1 cellular context compared by ENCODE assay signal in the genomic region with DNA sequence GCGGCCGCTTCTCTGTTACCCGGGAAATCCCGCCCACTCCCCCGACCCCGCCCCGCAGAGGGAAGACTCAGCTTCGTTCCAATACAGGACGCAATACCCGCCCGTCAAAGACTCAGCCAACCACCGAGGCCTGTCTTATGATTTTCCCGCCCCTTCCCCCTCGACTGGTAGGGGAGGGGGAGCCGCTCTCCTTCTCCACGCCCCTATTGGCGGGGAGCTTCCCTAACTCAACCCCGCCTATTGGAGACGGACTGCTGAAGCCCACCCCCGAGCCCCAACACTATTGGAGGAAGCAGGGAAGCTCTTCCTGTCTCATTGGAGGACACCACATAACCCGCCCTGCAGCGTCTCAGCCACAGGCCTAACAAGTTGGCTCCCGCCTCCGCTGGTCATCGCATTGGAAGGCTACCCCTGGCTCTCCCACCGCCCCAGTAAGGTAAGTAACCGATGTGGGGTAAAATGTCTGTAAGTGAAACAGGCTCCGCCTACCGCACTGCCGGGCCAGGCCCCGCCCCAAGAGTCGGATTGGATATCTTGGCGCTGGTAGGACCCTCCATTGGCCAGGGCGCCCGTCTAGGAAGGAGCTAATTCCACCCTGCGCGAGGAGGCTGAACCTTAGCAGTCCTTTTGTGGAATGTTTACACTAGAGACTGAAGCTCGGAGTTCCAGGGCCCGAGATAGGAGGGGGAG.
TF ChIP-seq lines count a peak whose summit lies in the region.

A gene (minus strand): TSS at position 17 of the 690 bp plus-strand sequence. CDS start 21,315 bp downstream, outside the sequence.

TF ChIP-seq in HepG2, 621 proteins besides CTCF, POLR2A, EP300 and RAD21 (continued from another document and continues in another):
- TF ChIP-seq ZNF607 (CRISPR knock-in tag; IDR thresholded peaks at IDR 0.05; ENCODE audit: borderline replicate concordance), result no peak
- TF ChIP-seq ZNF839 (CRISPR knock-in tag; IDR thresholded peaks at IDR 0.05; ENCODE audit: borderline replicate concordance), result no peak
- no peak for TF ChIP-seq ZSCAN22 (CRISPR knock-in tag; IDR thresholded peaks at IDR 0.05)
- TF ChIP-seq YEATS4 (CRISPR knock-in tag; IDR thresholded peaks at IDR 0.05; ENCODE audit: borderline replicate concordance), result no peak
- TF ChIP-seq ZMAT3 (CRISPR knock-in tag; conservative IDR thresholded peaks at IDR 0.05), result no peak
- no peak for TF ChIP-seq ZNF570 (CRISPR knock-in tag; IDR thresholded peaks at IDR 0.05; ENCODE audit: borderline replicate concordance)
- TF ChIP-seq, protein P1, sequence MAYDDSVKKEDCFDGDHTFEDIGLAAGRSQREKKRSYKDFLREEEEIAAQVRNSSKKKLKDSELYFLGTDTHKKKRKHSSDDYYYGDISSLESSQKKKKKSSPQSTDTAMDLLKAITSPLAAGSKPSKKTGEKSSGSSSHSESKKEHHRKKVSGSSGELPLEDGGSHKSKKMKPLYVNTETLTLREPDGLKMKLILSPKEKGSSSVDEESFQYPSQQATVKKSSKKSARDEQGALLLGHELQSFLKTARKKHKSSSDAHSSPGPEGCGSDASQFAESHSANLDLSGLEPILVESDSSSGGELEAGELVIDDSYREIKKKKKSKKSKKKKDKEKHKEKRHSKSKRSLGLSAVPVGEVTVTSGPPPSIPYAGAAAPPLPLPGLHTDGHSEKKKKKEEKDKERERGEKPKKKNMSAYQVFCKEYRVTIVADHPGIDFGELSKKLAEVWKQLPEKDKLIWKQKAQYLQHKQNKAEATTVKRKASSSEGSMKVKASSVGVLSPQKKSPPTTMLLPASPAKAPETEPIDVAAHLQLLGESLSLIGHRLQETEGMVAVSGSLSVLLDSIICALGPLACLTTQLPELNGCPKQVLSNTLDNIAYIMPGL (CRISPR knock-in tag; IDR thresholded peaks at IDR 0.05; ENCODE audit: borderline replicate concordance in 1 of 2, low read depth in 1 of 2), result peak in 1 of 2 experiments; percentile 7; a peak in 1 of 4 replicates
- TF ChIP-seq SRF (IDR thresholded peaks at IDR 0.05; ENCODE audit: low read depth, low read length), result peak; percentile 91
- TF ChIP-seq SAFB2 (CRISPR knock-in tag; IDR thresholded peaks at IDR 0.05; ENCODE audit: borderline replicate concordance, low read depth), result peak; percentile 77; the same call in 1 of the 2 replicates
- TF ChIP-seq, protein P2, sequence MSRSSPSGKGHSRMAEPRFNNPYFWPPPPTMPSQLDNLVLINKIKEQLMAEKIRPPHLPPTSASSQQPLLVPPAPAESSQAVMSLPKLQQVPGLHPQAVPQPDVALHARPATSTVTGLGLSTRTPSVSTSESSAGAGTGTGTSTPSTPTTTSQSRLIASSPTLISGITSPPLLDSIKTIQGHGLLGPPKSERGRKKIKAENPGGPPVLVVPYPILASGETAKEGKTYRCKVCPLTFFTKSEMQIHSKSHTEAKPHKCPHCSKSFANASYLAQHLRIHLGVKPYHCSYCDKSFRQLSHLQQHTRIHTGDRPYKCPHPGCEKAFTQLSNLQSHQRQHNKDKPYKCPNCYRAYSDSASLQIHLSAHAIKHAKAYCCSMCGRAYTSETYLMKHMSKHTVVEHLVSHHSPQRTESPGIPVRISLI (CRISPR knock-in tag; IDR thresholded peaks at IDR 0.05; ENCODE audit: borderline replicate concordance), result no peak
- TF ChIP-seq, protein P3, sequence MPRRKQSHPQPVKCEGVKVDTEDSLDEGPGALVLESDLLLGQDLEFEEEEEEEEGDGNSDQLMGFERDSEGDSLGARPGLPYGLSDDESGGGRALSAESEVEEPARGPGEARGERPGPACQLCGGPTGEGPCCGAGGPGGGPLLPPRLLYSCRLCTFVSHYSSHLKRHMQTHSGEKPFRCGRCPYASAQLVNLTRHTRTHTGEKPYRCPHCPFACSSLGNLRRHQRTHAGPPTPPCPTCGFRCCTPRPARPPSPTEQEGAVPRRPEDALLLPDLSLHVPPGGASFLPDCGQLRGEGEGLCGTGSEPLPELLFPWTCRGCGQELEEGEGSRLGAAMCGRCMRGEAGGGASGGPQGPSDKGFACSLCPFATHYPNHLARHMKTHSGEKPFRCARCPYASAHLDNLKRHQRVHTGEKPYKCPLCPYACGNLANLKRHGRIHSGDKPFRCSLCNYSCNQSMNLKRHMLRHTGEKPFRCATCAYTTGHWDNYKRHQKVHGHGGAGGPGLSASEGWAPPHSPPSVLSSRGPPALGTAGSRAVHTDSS (CRISPR knock-in tag; conservative IDR thresholded peaks at IDR 0.05), result no peak
- TF ChIP-seq NFIB (CRISPR knock-in tag; IDR thresholded peaks at IDR 0.05; ENCODE audit: borderline replicate concordance), result no peak
- TF ChIP-seq, protein P4, sequence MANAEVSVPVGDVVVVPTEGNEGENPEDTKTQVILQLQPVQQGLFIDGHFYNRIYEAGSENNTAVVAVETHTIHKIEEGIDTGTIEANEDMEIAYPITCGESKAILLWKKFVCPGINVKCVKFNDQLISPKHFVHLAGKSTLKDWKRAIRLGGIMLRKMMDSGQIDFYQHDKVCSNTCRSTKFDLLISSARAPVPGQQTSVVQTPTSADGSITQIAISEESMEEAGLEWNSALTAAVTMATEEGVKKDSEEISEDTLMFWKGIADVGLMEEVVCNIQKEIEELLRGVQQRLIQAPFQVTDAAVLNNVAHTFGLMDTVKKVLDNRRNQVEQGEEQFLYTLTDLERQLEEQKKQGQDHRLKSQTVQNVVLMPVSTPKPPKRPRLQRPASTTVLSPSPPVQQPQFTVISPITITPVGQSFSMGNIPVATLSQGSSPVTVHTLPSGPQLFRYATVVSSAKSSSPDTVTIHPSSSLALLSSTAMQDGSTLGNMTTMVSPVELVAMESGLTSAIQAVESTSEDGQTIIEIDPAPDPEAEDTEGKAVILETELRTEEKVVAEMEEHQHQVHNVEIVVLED (CRISPR knock-in tag; IDR thresholded peaks at IDR 0.05; ENCODE audit: borderline replicate concordance), result 0 out of 2 replicates have a peak, but pooled peaks have one; percentile 10
- TF ChIP-seq FOXA1 (IDR thresholded peaks at IDR 0.05), result no peak
- TF ChIP-seq FOXA1 (CRISPR knock-in tag; IDR thresholded peaks at IDR 0.05), result peak; percentile 35; the same call in 1 of the 2 replicates
- no peak for TF ChIP-seq ZNF782 (CRISPR knock-in tag; IDR thresholded peaks at IDR 0.05; ENCODE audit: borderline replicate concordance)
- TF ChIP-seq GFI1 (CRISPR knock-in tag; IDR thresholded peaks at IDR 0.05; ENCODE audit: borderline replicate concordance), result peak; percentile 25; the same call in 1 of the 2 replicates
- TF ChIP-seq AHR (CRISPR knock-in tag; IDR thresholded peaks at IDR 0.05), result no peak
- peak; percentile 90 for TF ChIP-seq NFYC (CRISPR knock-in tag; IDR thresholded peaks at IDR 0.05)
- TF ChIP-seq GABPA (IDR thresholded peaks at IDR 0.05; ENCODE audit: low read depth, low read length), result no peak
- TF ChIP-seq GABPA (CRISPR knock-in tag; IDR thresholded peaks at IDR 0.05; ENCODE audit: low read depth), result peak; percentile 83
- TF ChIP-seq, protein P5, sequence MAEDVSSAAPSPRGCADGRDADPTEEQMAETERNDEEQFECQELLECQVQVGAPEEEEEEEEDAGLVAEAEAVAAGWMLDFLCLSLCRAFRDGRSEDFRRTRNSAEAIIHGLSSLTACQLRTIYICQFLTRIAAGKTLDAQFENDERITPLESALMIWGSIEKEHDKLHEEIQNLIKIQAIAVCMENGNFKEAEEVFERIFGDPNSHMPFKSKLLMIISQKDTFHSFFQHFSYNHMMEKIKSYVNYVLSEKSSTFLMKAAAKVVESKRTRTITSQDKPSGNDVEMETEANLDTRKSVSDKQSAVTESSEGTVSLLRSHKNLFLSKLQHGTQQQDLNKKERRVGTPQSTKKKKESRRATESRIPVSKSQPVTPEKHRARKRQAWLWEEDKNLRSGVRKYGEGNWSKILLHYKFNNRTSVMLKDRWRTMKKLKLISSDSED (CRISPR knock-in tag; IDR thresholded peaks at IDR 0.05), result no peak
- 0 out of 2 replicates have a peak, but pooled peaks have one; percentile 33 for TF ChIP-seq THYN1 (CRISPR knock-in tag; IDR thresholded peaks at IDR 0.05; ENCODE audit: borderline replicate concordance, low read depth)
- peak; percentile 12; the same call in 1 of the 2 replicates for TF ChIP-seq SIN3A (IDR thresholded peaks at IDR 0.05; ENCODE audit: borderline replicate concordance, low read depth, low read length)
- TF ChIP-seq, protein P6, sequence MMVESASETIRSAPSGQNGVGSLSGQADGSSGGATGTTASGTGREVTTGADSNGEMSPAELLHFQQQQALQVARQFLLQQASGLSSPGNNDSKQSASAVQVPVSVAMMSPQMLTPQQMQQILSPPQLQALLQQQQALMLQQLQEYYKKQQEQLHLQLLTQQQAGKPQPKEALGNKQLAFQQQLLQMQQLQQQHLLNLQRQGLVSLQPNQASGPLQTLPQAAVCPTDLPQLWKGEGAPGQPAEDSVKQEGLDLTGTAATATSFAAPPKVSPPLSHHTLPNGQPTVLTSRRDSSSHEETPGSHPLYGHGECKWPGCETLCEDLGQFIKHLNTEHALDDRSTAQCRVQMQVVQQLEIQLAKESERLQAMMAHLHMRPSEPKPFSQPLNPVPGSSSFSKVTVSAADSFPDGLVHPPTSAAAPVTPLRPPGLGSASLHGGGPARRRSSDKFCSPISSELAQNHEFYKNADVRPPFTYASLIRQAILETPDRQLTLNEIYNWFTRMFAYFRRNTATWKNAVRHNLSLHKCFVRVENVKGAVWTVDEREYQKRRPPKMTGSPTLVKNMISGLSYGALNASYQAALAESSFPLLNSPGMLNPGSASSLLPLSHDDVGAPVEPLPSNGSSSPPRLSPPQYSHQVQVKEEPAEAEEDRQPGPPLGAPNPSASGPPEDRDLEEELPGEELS (CRISPR knock-in tag; IDR thresholded peaks at IDR 0.05), result no peak; the same call in 1 of the 2 replicates
- peak; percentile 50 for TF ChIP-seq ZNF317 (CRISPR knock-in tag; IDR thresholded peaks at IDR 0.05)
- TF ChIP-seq PCBP1 (IDR thresholded peaks at IDR 0.05; ENCODE audit: borderline replicate concordance, low read depth, low read length), result peak; percentile 99
- TF ChIP-seq RFX5 (IDR thresholded peaks at IDR 0.05; ENCODE audit: low read depth, low read length), result no peak
- TF ChIP-seq, protein P7, sequence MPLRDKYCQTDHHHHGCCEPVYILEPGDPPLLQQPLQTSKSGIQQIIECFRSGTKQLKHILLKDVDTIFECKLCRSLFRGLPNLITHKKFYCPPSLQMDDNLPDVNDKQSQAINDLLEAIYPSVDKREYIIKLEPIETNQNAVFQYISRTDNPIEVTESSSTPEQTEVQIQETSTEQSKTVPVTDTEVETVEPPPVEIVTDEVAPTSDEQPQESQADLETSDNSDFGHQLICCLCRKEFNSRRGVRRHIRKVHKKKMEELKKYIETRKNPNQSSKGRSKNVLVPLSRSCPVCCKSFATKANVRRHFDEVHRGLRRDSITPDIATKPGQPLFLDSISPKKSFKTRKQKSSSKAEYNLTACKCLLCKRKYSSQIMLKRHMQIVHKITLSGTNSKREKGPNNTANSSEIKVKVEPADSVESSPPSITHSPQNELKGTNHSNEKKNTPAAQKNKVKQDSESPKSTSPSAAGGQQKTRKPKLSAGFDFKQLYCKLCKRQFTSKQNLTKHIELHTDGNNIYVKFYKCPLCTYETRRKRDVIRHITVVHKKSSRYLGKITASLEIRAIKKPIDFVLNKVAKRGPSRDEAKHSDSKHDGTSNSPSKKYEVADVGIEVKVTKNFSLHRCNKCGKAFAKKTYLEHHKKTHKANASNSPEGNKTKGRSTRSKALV (CRISPR knock-in tag; IDR thresholded peaks at IDR 0.05), result no peak
- TF ChIP-seq SYNCRIP (IDR thresholded peaks at IDR 0.05; ENCODE audit: insufficient read depth, low read depth, low read length), result no peak
- TF ChIP-seq SAP130 (CRISPR knock-in tag; IDR thresholded peaks at IDR 0.05; ENCODE audit: low read depth), result peak; percentile 39
- no peak for TF ChIP-seq ZNF761 (CRISPR knock-in tag; conservative IDR thresholded peaks at IDR 0.05)
- no peak for TF ChIP-seq ZNF547 (CRISPR knock-in tag; IDR thresholded peaks at IDR 0.05)
- TF ChIP-seq ZNF605 (CRISPR knock-in tag; IDR thresholded peaks at IDR 0.05), result 0 out of 2 replicates have a peak, but pooled peaks have one; percentile 13
- TF ChIP-seq, protein P8, sequence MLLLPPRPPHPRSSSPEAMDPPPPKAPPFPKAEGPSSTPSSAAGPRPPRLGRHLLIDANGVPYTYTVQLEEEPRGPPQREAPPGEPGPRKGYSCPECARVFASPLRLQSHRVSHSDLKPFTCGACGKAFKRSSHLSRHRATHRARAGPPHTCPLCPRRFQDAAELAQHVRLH (CRISPR knock-in tag; IDR thresholded peaks at IDR 0.05; ENCODE audit: borderline replicate concordance, low read depth), result 0 out of 2 replicates have a peak, but pooled peaks have one; percentile 17
- TF ChIP-seq HNRNPK (IDR thresholded peaks at IDR 0.05; ENCODE audit: low read depth, low read length, poor library complexity, severe bottlenecking), result peak; percentile 45
- TF ChIP-seq PHB2 (IDR thresholded peaks at IDR 0.05; ENCODE audit: partially characterized antibody), result no peak
- TF ChIP-seq, protein P9, sequence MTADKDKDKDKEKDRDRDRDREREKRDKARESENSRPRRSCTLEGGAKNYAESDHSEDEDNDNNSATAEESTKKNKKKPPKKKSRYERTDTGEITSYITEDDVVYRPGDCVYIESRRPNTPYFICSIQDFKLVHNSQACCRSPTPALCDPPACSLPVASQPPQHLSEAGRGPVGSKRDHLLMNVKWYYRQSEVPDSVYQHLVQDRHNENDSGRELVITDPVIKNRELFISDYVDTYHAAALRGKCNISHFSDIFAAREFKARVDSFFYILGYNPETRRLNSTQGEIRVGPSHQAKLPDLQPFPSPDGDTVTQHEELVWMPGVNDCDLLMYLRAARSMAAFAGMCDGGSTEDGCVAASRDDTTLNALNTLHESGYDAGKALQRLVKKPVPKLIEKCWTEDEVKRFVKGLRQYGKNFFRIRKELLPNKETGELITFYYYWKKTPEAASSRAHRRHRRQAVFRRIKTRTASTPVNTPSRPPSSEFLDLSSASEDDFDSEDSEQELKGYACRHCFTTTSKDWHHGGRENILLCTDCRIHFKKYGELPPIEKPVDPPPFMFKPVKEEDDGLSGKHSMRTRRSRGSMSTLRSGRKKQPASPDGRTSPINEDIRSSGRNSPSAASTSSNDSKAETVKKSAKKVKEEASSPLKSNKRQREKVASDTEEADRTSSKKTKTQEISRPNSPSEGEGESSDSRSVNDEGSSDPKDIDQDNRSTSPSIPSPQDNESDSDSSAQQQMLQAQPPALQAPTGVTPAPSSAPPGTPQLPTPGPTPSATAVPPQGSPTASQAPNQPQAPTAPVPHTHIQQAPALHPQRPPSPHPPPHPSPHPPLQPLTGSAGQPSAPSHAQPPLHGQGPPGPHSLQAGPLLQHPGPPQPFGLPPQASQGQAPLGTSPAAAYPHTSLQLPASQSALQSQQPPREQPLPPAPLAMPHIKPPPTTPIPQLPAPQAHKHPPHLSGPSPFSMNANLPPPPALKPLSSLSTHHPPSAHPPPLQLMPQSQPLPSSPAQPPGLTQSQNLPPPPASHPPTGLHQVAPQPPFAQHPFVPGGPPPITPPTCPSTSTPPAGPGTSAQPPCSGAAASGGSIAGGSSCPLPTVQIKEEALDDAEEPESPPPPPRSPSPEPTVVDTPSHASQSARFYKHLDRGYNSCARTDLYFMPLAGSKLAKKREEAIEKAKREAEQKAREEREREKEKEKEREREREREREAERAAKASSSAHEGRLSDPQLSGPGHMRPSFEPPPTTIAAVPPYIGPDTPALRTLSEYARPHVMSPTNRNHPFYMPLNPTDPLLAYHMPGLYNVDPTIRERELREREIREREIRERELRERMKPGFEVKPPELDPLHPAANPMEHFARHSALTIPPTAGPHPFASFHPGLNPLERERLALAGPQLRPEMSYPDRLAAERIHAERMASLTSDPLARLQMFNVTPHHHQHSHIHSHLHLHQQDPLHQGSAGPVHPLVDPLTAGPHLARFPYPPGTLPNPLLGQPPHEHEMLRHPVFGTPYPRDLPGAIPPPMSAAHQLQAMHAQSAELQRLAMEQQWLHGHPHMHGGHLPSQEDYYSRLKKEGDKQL (CRISPR knock-in tag; IDR thresholded peaks at IDR 0.05; ENCODE audit: low read depth), result no peak
